Comparison of ENCODE assay signal across 1 cellular context in genomic region chr10:88181902-88182671, GRCh38.
TF ChIP-seq lines count a peak whose summit lies in the region.

No MANE protein-coding gene starts in this region.

TF ChIP-seq in HEK293, 187 proteins besides CTCF, POLR2A, EP300 and RAD21 (continued from another document and continues in another):
- TF ChIP-seq TSHZ1 (tag by site-specific recombination; IDR thresholded peaks at IDR 0.05; ENCODE audit: borderline replicate concordance) (peak; percentile 81), ZNF248 (tag by site-specific recombination; IDR thresholded peaks at IDR 0.05) (no peak), MEIS1 (CRISPR knock-in tag; IDR thresholded peaks at IDR 0.05; ENCODE audit: borderline replicate concordance) (no peak), ZNF785 (tag by site-specific recombination; IDR thresholded peaks at IDR 0.05) (no peak), ZNF501 (tag by site-specific recombination; IDR thresholded peaks at IDR 0.05) (no peak), ZNF391 (tag by site-specific recombination; IDR thresholded peaks at IDR 0.05; ENCODE audit: borderline replicate concordance, low read depth) (no peak), ZNF184 (tag by site-specific recombination; IDR thresholded peaks at IDR 0.05) (no peak), REST (tag by site-specific recombination; IDR thresholded peaks at IDR 0.05) (no peak), ZNF514 (tag by site-specific recombination; IDR thresholded peaks at IDR 0.05) (no peak), ZNF341 (tag by site-specific recombination; IDR thresholded peaks at IDR 0.05; ENCODE audit: low read depth) (peak; percentile 19; the same call in 1 of the 2 replicates), PRDM6 (tag by site-specific recombination; IDR thresholded peaks at IDR 0.05) (peak; percentile 93), ZNF266 (tag by site-specific recombination; IDR thresholded peaks at IDR 0.05; ENCODE audit: low read depth) (no peak), ZNF639 (tag by site-specific recombination; IDR thresholded peaks at IDR 0.05) (0 out of 2 replicates have a peak, but pooled peaks have one; percentile 50), ZNF623 (tag by site-specific recombination; IDR thresholded peaks at IDR 0.05) (no peak), FEZF1 (tag by site-specific recombination; IDR thresholded peaks at IDR 0.05) (peak; percentile 84), KLF8 (tag by site-specific recombination; IDR thresholded peaks at IDR 0.05) (peak; percentile 51; the same call in 1 of the 2 replicates), ZNF510 (tag by site-specific recombination; IDR thresholded peaks at IDR 0.05; ENCODE audit: insufficient replicate concordance) (no peak), ZBTB8A (tag by site-specific recombination; IDR thresholded peaks at IDR 0.05) (peak; percentile 24; the same call in 1 of the 2 replicates), ZBTB11 (tag by site-specific recombination; conservative IDR thresholded peaks at IDR 0.05; ENCODE audit: low read depth) (no peak), BCL11A (tag by site-specific recombination; IDR thresholded peaks at IDR 0.05; ENCODE audit: low read depth) (no peak), TRIM28 (IDR thresholded peaks at IDR 0.05; ENCODE audit: borderline replicate concordance, low read length) (peak; percentile 88), PATZ1 (tag by site-specific recombination; IDR thresholded peaks at IDR 0.05) (peak; percentile 44), ZNF548 (tag by site-specific recombination; IDR thresholded peaks at IDR 0.05) (no peak), ZNF558 (tag by site-specific recombination; IDR thresholded peaks at IDR 0.05) (no peak), GFI1B (tag by site-specific recombination; IDR thresholded peaks at IDR 0.05) (0 out of 2 replicates have a peak, but pooled peaks have one; percentile 32), ZNF621 (tag by site-specific recombination; IDR thresholded peaks at IDR 0.05) (no peak), ZIC2 (tag by site-specific recombination; IDR thresholded peaks at IDR 0.05) (no peak), ATF2 (tag by site-specific recombination; IDR thresholded peaks at IDR 0.05; ENCODE audit: low read depth) (peak; percentile 57; the same call in 1 of the 2 replicates), HOXC10 (CRISPR knock-in tag; IDR thresholded peaks at IDR 0.05) (no peak), ELK4 (IDR thresholded peaks at IDR 0.05; ENCODE audit: borderline replicate concordance, low read depth, low read length) (no peak), KLF17 (tag by site-specific recombination; IDR thresholded peaks at IDR 0.05) (peak; percentile 85), ZNF148 (tag by site-specific recombination; IDR thresholded peaks at IDR 0.05; ENCODE audit: borderline replicate concordance) (no peak), ZNF610 (tag by site-specific recombination; IDR thresholded peaks at IDR 0.05; ENCODE audit: borderline replicate concordance) (peak; percentile 83)
